In the genomic region with DNA sequence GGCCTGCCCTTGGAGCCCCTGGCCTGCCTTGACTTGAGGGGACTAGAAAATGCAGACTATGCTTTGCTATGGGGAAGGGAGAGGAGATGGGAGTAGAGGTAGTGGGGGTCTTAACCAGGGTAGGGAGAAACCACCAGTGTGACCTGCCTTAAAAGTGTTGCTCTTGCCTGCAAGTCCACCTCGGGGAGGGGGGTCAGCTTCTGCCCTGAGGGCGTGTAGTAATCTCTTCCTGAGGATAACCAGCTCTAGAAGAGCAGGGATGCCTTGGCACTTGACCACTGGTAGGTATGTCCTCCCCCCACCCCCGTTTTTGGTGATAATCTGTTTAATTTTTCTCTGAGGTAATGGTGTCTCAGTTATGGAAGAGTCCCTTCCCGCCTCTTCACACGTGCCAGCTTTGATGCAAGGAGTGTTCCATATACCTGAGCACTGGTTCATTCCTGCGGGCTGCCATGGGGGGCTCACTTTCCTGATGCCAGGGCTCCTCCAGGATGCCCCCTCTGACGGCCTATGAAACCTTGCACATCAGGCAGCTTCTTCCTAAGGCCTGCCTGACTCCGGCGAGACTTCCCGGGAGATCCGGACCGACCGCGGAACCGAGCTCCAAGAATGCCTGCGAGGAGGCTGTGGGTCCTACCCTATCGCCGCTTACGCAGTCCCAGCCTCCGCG, we compare ENCODE assay signal across 8 cellular contexts. TPM values are rescaled to one million over a fixed set of nuclear protein-coding genes. Genes with fewer than 3 reads are reported as not detected.
DNase-seq lines count a peak whose midpoint lies in the region; ATAC-seq and TF ChIP-seq lines count a peak whose summit lies in the region.

No MANE protein-coding gene starts in this region.

- no peaks in the 10 kb centered on the region for H3K27me3 Mint-ChIP-seq in activated CD4-positive, alpha-beta T cell treated with anti-CD3 and anti-CD28 coated beads, Interleukin-2, amount 10 ng/mL, durations not matched to agents 24 days and 14 days
- H3K27me3 Mint-ChIP-seq in activated B cell treated with CpG ODN at 0.5 μM for 24 hours: no peaks in the 10 kb centered on the region
- H3K27me3 Mint-ChIP-seq in stimulated activated naive CD8-positive, alpha-beta T cell treated with anti-CD3 and anti-CD28 coated beads, Interleukin-15, amount 100 ng/mL, for 72 hours: no peaks in the 10 kb centered on the region

- H3K36me3 Mint-ChIP-seq in activated CD4-positive, alpha-beta T cell treated with anti-CD3 and anti-CD28 coated beads, Interleukin-2, amount 10 ng/mL, durations not matched to agents 24 days and 14 days (ENCODE audit: low read depth): peaks cover 29% of the 10 kb centered on the region
- peaks cover 20% of the 10 kb centered on the region for H3K36me3 Mint-ChIP-seq in activated B cell treated with CpG ODN at 0.5 μM for 24 hours (ENCODE audit: low read depth)

- peak; percentile 58 for DNase-seq in activated CD4-positive, alpha-beta T cell treated with anti-CD3 and anti-CD28 coated beads, Interleukin-2, amount 10 ng/mL, durations not matched to agents 24 days and 14 days
- no peak for DNase-seq in activated CD4-positive, alpha-beta T cell treated with anti-CD3 and anti-CD28 coated beads, Interleukin-2, amount 50 U/mL, for 4 hours
- DNase-seq in activated B cell treated with CpG ODN at 0.5 μM for 24 hours (no peak), iPS DF 6.9 (ENCODE audit: low read depth, low spot score) (no peak), SHP77 (lab: John Stamatoyannopoulos, UW) (no peak), SW480 (ENCODE audit: low spot score) (no peak)
- DNase-seq in stimulated activated naive CD8-positive, alpha-beta T cell treated with anti-CD3 and anti-CD28 coated beads, Interleukin-15, amount 100 ng/mL, for 72 hours: no peak

- H3K4me1 Mint-ChIP-seq in activated CD4-positive, alpha-beta T cell treated with anti-CD3 and anti-CD28 coated beads, Interleukin-2, amount 10 ng/mL, durations not matched to agents 24 days and 14 days: peaks cover 35% of the 10 kb centered on the region
- H3K4me1 Mint-ChIP-seq in activated B cell treated with CpG ODN at 0.5 μM for 24 hours: peaks cover 28% of the 10 kb centered on the region
- H3K4me1 Mint-ChIP-seq in stimulated activated naive CD8-positive, alpha-beta T cell treated with anti-CD3 and anti-CD28 coated beads, Interleukin-15, amount 100 ng/mL, for 72 hours: peaks cover 70% of the 10 kb centered on the region

- no peaks in the 10 kb centered on the region for H3K9me3 ChIP-seq in iPS DF 6.9 (ENCODE audit: control insufficient read depth, insufficient read depth, low read length)

- peaks cover 5% of the 10 kb centered on the region; the same call in 1 of the 2 replicates for H3K36me3 ChIP-seq in iPS DF 6.9 (ENCODE audit: control insufficient read depth, insufficient read depth, low read length)

- TF ChIP-seq CTCF in activated B cell treated with CpG ODN at 0.5 μM for 24 hours (IDR thresholded peaks at IDR 0.05): no peak

- peak overlapping the region; percentile 96 for H3K4me3 Mint-ChIP-seq in activated CD4-positive, alpha-beta T cell treated with anti-CD3 and anti-CD28 coated beads, Interleukin-2, amount 10 ng/mL, durations not matched to agents 24 days and 14 days
- H3K4me3 Mint-ChIP-seq in activated B cell treated with CpG ODN at 0.5 μM for 24 hours: peak overlapping the region; percentile 92
- peak overlapping the region; percentile 87 to 98 for H3K4me3 Mint-ChIP-seq in stimulated activated naive CD8-positive, alpha-beta T cell treated with anti-CD3 and anti-CD28 coated beads, Interleukin-15, amount 100 ng/mL, for 72 hours

- ATAC-seq in activated B cell treated with CpG ODN at 0.5 μM for 24 hours (ENCODE audit: low read depth) (no peak), GM21423 (IDR thresholded peaks at IDR 0.05; ENCODE audit: unreplicated experiment) (no peak)
- peak; percentile 2 for ATAC-seq in stimulated activated naive CD8-positive, alpha-beta T cell treated with anti-CD3 and anti-CD28 coated beads, Interleukin-15, amount 100 ng/mL, for 72 hours

- H3K4me3 ChIP-seq in iPS DF 6.9 (ENCODE audit: low read length): peak overlapping the region; percentile 47

- intact Hi-C loops in activated CD4-positive, alpha-beta T cell treated with anti-CD3 and anti-CD28 coated beads, Interleukin-2, amount 10 ng/mL, durations not matched to agents 24 days and 14 days (cut with micrococcal nuclease): loop anchor here (1.0 to 2.0 kb wide), 4 partner anchors 18 to 170 kb away; partner anchors contain the start of genes QRICH1 and WDR6
- intact Hi-C loops in activated B cell treated with CpG ODN at 0.5 μM for 24 hours (cut with micrococcal nuclease): loop anchor here (1.0 kb wide), 1 partner anchor 25 kb away; no protein-coding TSS in a partner anchor

- POLR2A ChIA-PET in activated B cell treated with CpG ODN at 0.5 μM for 24 hours (lab: Charles Lee): interaction anchor here (0.7 to 5.1 kb wide), 10 partner anchors 17 to 715 kb away, joined by 3 to 58 read pairs (median 6); partner anchors contain the start of genes ARIH2, DALRD3, IMPDH2 and NDUFAF3

- CTCF ChIA-PET in activated B cell treated with CpG ODN at 0.5 μM for 24 hours (lab: Charles Lee): interaction anchor here (1.5 to 5.0 kb wide), 8 partner anchors 16 to 459 kb away, joined by 5 to 57 read pairs (median 14); partner anchors contain the start of genes DALRD3, IMPDH2, NDUFAF3 and QRICH1

- no peaks in the 10 kb centered on the region for H3K9me3 Mint-ChIP-seq in activated CD4-positive, alpha-beta T cell treated with anti-CD3 and anti-CD28 coated beads, Interleukin-2, amount 10 ng/mL, durations not matched to agents 24 days and 14 days
- H3K9me3 Mint-ChIP-seq in activated B cell treated with CpG ODN at 0.5 μM for 24 hours: no peaks in the 10 kb centered on the region
- no peaks in the 10 kb centered on the region for H3K9me3 Mint-ChIP-seq in stimulated activated naive CD8-positive, alpha-beta T cell treated with anti-CD3 and anti-CD28 coated beads, Interleukin-15, amount 100 ng/mL, for 72 hours

- no peak overlapping the region for H3K27ac ChIP-seq in iPS DF 6.9 (ENCODE audit: low read length)

- no CpG with 5 or more reads among the region's 21 CpGs for WGBS in iPS DF 6.9 (ENCODE audit: insufficient coverage, insufficient read length)

- H3K27ac Mint-ChIP-seq in activated CD4-positive, alpha-beta T cell treated with anti-CD3 and anti-CD28 coated beads, Interleukin-2, amount 10 ng/mL, durations not matched to agents 24 days and 14 days: peak overlapping the region; percentile 95
- H3K27ac Mint-ChIP-seq in activated B cell treated with CpG ODN at 0.5 μM for 24 hours: peak overlapping the region; percentile 83
- peak overlapping the region; percentile 90 to 98 for H3K27ac Mint-ChIP-seq in stimulated activated naive CD8-positive, alpha-beta T cell treated with anti-CD3 and anti-CD28 coated beads, Interleukin-15, amount 100 ng/mL, for 72 hours

- H3K4me1 ChIP-seq in iPS DF 6.9 (ENCODE audit: control insufficient read depth, insufficient read depth, low read length): peaks cover 4% of the 10 kb centered on the region; the same call in 1 of the 2 replicates

- no peaks in the 10 kb centered on the region for H3K27me3 ChIP-seq in iPS DF 6.9 (ENCODE audit: control insufficient read depth, insufficient read depth, low read length)

RNA-seq across cellular contexts. Expression of gene P4HTM, which starts 0.8 kb away (rescaled TPM):
- total RNA-seq in activated CD4-positive, alpha-beta T cell treated with anti-CD3 and anti-CD28 coated beads, Interleukin-2, amount 10 ng/mL, durations not matched to agents 24 days and 14 days: 33.9 and 38.3 TPM in 2 replicates
- 26.0 and 34.4 TPM in 2 replicates for total RNA-seq in activated B cell treated with CpG ODN at 0.5 μM for 24 hours

RNA-seq across cellular contexts. Expression of gene WDR6, which starts 17.9 kb away (rescaled TPM):
- total RNA-seq in activated CD4-positive, alpha-beta T cell treated with anti-CD3 and anti-CD28 coated beads, Interleukin-2, amount 10 ng/mL, durations not matched to agents 24 days and 14 days: 141 and 153 TPM in 2 replicates
- 205 and 250 TPM in 2 replicates for total RNA-seq in activated B cell treated with CpG ODN at 0.5 μM for 24 hours

RNA-seq across cellular contexts. Expression of gene DALRD3, which starts 29.1 kb away (rescaled TPM):
- total RNA-seq in activated CD4-positive, alpha-beta T cell treated with anti-CD3 and anti-CD28 coated beads, Interleukin-2, amount 10 ng/mL, durations not matched to agents 24 days and 14 days: 31.5 and 36.6 TPM in 2 replicates
- total RNA-seq in activated B cell treated with CpG ODN at 0.5 μM for 24 hours: 36.7 and 38.3 TPM in 2 replicates

RNA-seq across cellular contexts. Expression of gene NDUFAF3, which starts 32.7 kb away (rescaled TPM):
- total RNA-seq in activated CD4-positive, alpha-beta T cell treated with anti-CD3 and anti-CD28 coated beads, Interleukin-2, amount 10 ng/mL, durations not matched to agents 24 days and 14 days: 123 and 126 TPM in 2 replicates
- total RNA-seq in activated B cell treated with CpG ODN at 0.5 μM for 24 hours: 86.3 and 86.5 TPM in 2 replicates

RNA-seq across cellular contexts. Expression of gene IMPDH2, which starts 39.9 kb away (rescaled TPM):
- total RNA-seq in activated CD4-positive, alpha-beta T cell treated with anti-CD3 and anti-CD28 coated beads, Interleukin-2, amount 10 ng/mL, durations not matched to agents 24 days and 14 days: 490 and 496 TPM in 2 replicates
- 387 and 414 TPM in 2 replicates for total RNA-seq in activated B cell treated with CpG ODN at 0.5 μM for 24 hours
